In genomic region chr17:56913867-56914640, GRCh38 we compare ENCODE assay signal across 1 cellular context.
TF ChIP-seq lines count a peak whose summit lies in the region.

Gene TRIM25, minus strand, starts transcription at chr17:56914049. Its CDS starts 61 bp downstream, at chr17:56913988.

TF ChIP-seq in WTC11, 78 proteins besides CTCF, POLR2A, EP300 and RAD21 (continued from another document and continues in another):
- TF ChIP-seq FOXP4 (CRISPR knock-in tag; IDR thresholded peaks at IDR 0.05), result no peak
- no peak for TF ChIP-seq CREB1 (CRISPR knock-in tag; IDR thresholded peaks at IDR 0.05)
- no peak for TF ChIP-seq GTF2I (CRISPR knock-in tag; conservative IDR thresholded peaks at IDR 0.05)
- no peak for TF ChIP-seq ZSCAN18 (CRISPR knock-in tag; IDR thresholded peaks at IDR 0.05)
- TF ChIP-seq ATF3 (CRISPR knock-in tag; conservative IDR thresholded peaks at IDR 0.05), result no peak
- TF ChIP-seq ATF1 (CRISPR knock-in tag; IDR thresholded peaks at IDR 0.05), result 0 out of 2 replicates have a peak, but pooled peaks have one; percentile 22
- no peak for TF ChIP-seq TCF7 (CRISPR knock-in tag; IDR thresholded peaks at IDR 0.05; ENCODE audit: low read depth)
- TF ChIP-seq RELA (CRISPR knock-in tag; IDR thresholded peaks at IDR 0.05; ENCODE audit: borderline replicate concordance), result no peak
- peak; percentile 43; the same call in 1 of the 2 replicates for TF ChIP-seq GABPB1 (CRISPR knock-in tag; IDR thresholded peaks at IDR 0.05)
- no peak for TF ChIP-seq NR2C2 (CRISPR knock-in tag; IDR thresholded peaks at IDR 0.05)
- peak; percentile 58; the same call in 1 of the 2 replicates for TF ChIP-seq ZNF317 (CRISPR knock-in tag; IDR thresholded peaks at IDR 0.05; ENCODE audit: borderline replicate concordance, low read depth)
- no peak for TF ChIP-seq ZNF263 (CRISPR knock-in tag; IDR thresholded peaks at IDR 0.05; ENCODE audit: low read depth)
- peak; percentile 92 for TF ChIP-seq ZBTB43 (CRISPR knock-in tag; IDR thresholded peaks at IDR 0.05)
- no peak for TF ChIP-seq NR3C1 (CRISPR knock-in tag; conservative IDR thresholded peaks at IDR 0.05; ENCODE audit: low read depth)
- TF ChIP-seq PREB (CRISPR knock-in tag; IDR thresholded peaks at IDR 0.05; ENCODE audit: borderline replicate concordance), result no peak
- TF ChIP-seq ARID4B (CRISPR knock-in tag; IDR thresholded peaks at IDR 0.05; ENCODE audit: borderline replicate concordance), result peak; percentile 20; the same call in 1 of the 2 replicates
- peak; percentile 95 for TF ChIP-seq USF1 (CRISPR knock-in tag; IDR thresholded peaks at IDR 0.05)
- no peak; the same call in 1 of the 2 replicates for TF ChIP-seq TP53 (CRISPR knock-in tag; IDR thresholded peaks at IDR 0.05)
- TF ChIP-seq FOXK1 (CRISPR knock-in tag; IDR thresholded peaks at IDR 0.05), result 0 out of 2 replicates have a peak, but pooled peaks have one; percentile 22
- TF ChIP-seq ATF6 (CRISPR knock-in tag; IDR thresholded peaks at IDR 0.05), result no peak
- peak; percentile 95 for TF ChIP-seq USF2 (CRISPR knock-in tag; IDR thresholded peaks at IDR 0.05)
- no peak for TF ChIP-seq CDX4 (CRISPR knock-in tag; IDR thresholded peaks at IDR 0.05; ENCODE audit: borderline replicate concordance)
- TF ChIP-seq TEAD1 (CRISPR knock-in tag; IDR thresholded peaks at IDR 0.05), result peak; percentile 31; the same call in 1 of the 2 replicates
- no peak for TF ChIP-seq TEAD4 (CRISPR knock-in tag; IDR thresholded peaks at IDR 0.05)
- no peak for TF ChIP-seq NFATC4 (CRISPR knock-in tag; IDR thresholded peaks at IDR 0.05)
- no peak for TF ChIP-seq GRHL2 (CRISPR knock-in tag; IDR thresholded peaks at IDR 0.05; ENCODE audit: insufficient replicate concordance, severe bottlenecking)
- TF ChIP-seq NFE2L1 (CRISPR knock-in tag; IDR thresholded peaks at IDR 0.05), result peak; percentile 57; the same call in 1 of the 2 replicates
- TF ChIP-seq EMX1 (CRISPR knock-in tag; IDR thresholded peaks at IDR 0.05), result no peak
- TF ChIP-seq PRRX2 (CRISPR knock-in tag; IDR thresholded peaks at IDR 0.05), result no peak
- TF ChIP-seq SOX15 (CRISPR knock-in tag; IDR thresholded peaks at IDR 0.05), result no peak
- TF ChIP-seq ZNF121 (CRISPR knock-in tag; IDR thresholded peaks at IDR 0.05), result 0 out of 2 replicates have a peak, but pooled peaks have one; percentile 65
- no peak for TF ChIP-seq PRDM15 (CRISPR knock-in tag; IDR thresholded peaks at IDR 0.05)
- TF ChIP-seq HMGA2 (CRISPR knock-in tag; IDR thresholded peaks at IDR 0.05), result no peak
- no peak for TF ChIP-seq ATF2 (CRISPR knock-in tag; IDR thresholded peaks at IDR 0.05; ENCODE audit: borderline replicate concordance, low read depth)
- TF ChIP-seq SMAD4 (CRISPR knock-in tag; IDR thresholded peaks at IDR 0.05), result no peak
- peak; percentile 72; the same call in 1 of the 2 replicates for TF ChIP-seq ESRRA (CRISPR knock-in tag; IDR thresholded peaks at IDR 0.05; ENCODE audit: borderline replicate concordance)
- 0 out of 2 replicates have a peak, but pooled peaks have one; percentile 23 for TF ChIP-seq JUN (CRISPR knock-in tag; IDR thresholded peaks at IDR 0.05)
- TF ChIP-seq ZNF396 (CRISPR knock-in tag; IDR thresholded peaks at IDR 0.05; ENCODE audit: borderline replicate concordance), result no peak
- 0 out of 2 replicates have a peak, but pooled peaks have one; percentile 39 for TF ChIP-seq KAT7 (CRISPR knock-in tag; IDR thresholded peaks at IDR 0.05; ENCODE audit: borderline replicate concordance)
